In the genomic region with DNA sequence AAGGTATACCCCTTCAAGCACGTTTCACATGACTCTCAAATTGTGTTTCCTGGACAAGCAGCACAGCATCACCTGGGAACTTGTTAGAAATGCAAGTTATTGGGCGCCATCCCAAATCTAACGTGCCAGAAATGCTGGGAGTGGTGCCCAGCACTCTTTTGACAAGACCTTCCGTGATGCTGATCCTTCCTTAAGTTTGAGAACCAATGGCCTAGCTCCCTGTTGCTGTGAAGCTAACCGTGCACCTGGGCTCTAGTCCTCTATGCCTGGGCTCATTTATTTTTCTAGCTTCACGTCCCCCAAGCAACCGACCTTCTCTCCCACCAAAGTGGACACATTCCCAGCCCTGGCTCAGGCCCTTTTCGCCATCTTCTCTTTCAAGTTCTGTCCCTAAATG, we compare ENCODE assay signal across 9 cellular contexts. TPM values are rescaled to one million over a fixed set of nuclear protein-coding genes. Genes with fewer than 3 reads are reported as not detected.
A peak's percentile ranks its signal among the peaks of the same experiment; 100 is the strongest.
DNase-seq lines count a peak whose midpoint lies in the region; ATAC-seq and TF ChIP-seq lines count a peak whose summit lies in the region.
"Had no signal": no experiment of that assay in that cellular context is flagged by ENCODE, and none has a peak within 500 bp of the region (broad histone marks: within the 10 kb centered on the region; RNA-seq: fewer than 3 reads in every experiment).

No MANE protein-coding gene starts in this region.

- H3K4me1 ChIP-seq in right atrium auricular region: peaks cover 0 to 32% of the 10 kb centered on the region in 2 donors
- H3K4me1 ChIP-seq in mucosa of stomach (ENCODE audit: control insufficient read depth, insufficient read depth, low read length): peaks cover 24% of the 10 kb centered on the region

- H3K9ac ChIP-seq in mucosa of stomach (ENCODE audit: low read length): peak overlapping the region; percentile 58

- H3K4me3 ChIP-seq in right atrium auricular region (peak overlapping the region; percentile 38 to 62), brain microvascular endothelial cell (ENCODE audit: low read depth, low read length) (peak overlapping the region; percentile 35), mucosa of stomach (ENCODE audit: low read length) (no peak overlapping the region)

- in situ Hi-C loops in brain microvascular endothelial cell (cut with HindIII; ENCODE audit: low pct_ligation_motif_present, low sequenced_read_pairs): no loop called here

- H3K27me3 ChIP-seq in right atrium auricular region (no peaks in the 10 kb centered on the region), brain microvascular endothelial cell (replicated peaks) (no peaks in the 10 kb centered on the region), mucosa of stomach (ENCODE audit: control insufficient read depth, insufficient read depth, low read length) (peaks cover 3% of the 10 kb centered on the region)

- H3K27ac ChIP-seq in right atrium auricular region: no peak overlapping the region
- H3K27ac ChIP-seq in brain microvascular endothelial cell: no peak overlapping the region

- DNase-seq in right atrium auricular region (ENCODE audit: low spot score): no peak
- no peak for DNase-seq in cardiac septum (ENCODE audit: low spot score)
- no peak for DNase-seq in brain microvascular endothelial cell
- DNase-seq in OCI-M1 (lab: John Stamatoyannopoulos, UW): no peak
- DNase-seq: stimulated activated CD4-positive, alpha-beta T cell treated with anti-CD3 and anti-CD28 coated beads, Interleukin-4, amount 100 ng/mL, for 4 hours had no signal

- TF ChIP-seq CTCF in right atrium auricular region (IDR thresholded peaks at IDR 0.05): no peak
- TF ChIP-seq CTCF in brain microvascular endothelial cell (IDR thresholded peaks at IDR 0.05; ENCODE audit: low read depth, low read length, missing control alignments): no peak

- intact Hi-C loops in cardiac septum (cut with DNase I): no loop called here

- H3K36me3 ChIP-seq in right atrium auricular region: peaks cover 21% of the 10 kb centered on the region
- H3K36me3 ChIP-seq in brain microvascular endothelial cell (replicated peaks): peaks cover 24% of the 10 kb centered on the region
- no peaks in the 10 kb centered on the region for H3K36me3 ChIP-seq in mucosa of stomach (ENCODE audit: control insufficient read depth, insufficient read depth, low read length)

- ATAC-seq in HG03135 (IDR thresholded peaks at IDR 0.05; ENCODE audit: unreplicated experiment) (no peak), HG02588 (IDR thresholded peaks at IDR 0.05; ENCODE audit: unreplicated experiment) (no peak), HG02970 (IDR thresholded peaks at IDR 0.05; ENCODE audit: low FRiP score, unreplicated experiment) (no peak)

- H3K9me3 ChIP-seq in right atrium auricular region: no peaks in the 10 kb centered on the region
- no peaks in the 10 kb centered on the region for H3K9me3 ChIP-seq in mucosa of stomach (ENCODE audit: control insufficient read depth, low read length)

RNA-seq across cellular contexts. Expression of a gene that starts 4.3 kb away (rescaled TPM):
- total RNA-seq in right atrium auricular region (not detected), cardiac septum (0.11 TPM)

RNA-seq across cellular contexts. Expression of a gene that starts 8.4 kb away (rescaled TPM):
- total RNA-seq in right atrium auricular region (1,000 to 10,000 TPM; 1,080 to 1,461 TPM), cardiac septum (581 TPM)

RNA-seq across cellular contexts. Expression of a gene that starts 16.5 kb away (rescaled TPM):
- total RNA-seq in right atrium auricular region (10 to 100 TPM in 1 of 2 donors, 1 to 10 TPM in 1; 9.1 to 10.8 TPM), cardiac septum (8.4 TPM)

RNA-seq across cellular contexts. Expression of a gene that starts 23.5 kb away (rescaled TPM):
- total RNA-seq in right atrium auricular region (1 to 10 TPM in 1 of 2 donors, not detected in 1; 2.4 TPM), cardiac septum (not detected)

RNA-seq across cellular contexts. Expression of a gene that starts 24.6 kb away (rescaled TPM):
- total RNA-seq in right atrium auricular region (1 to 10 TPM; 1.8 to 5.6 TPM), cardiac septum (4.4 TPM)
